Comparison of ENCODE assay signal across 17 cellular contexts in the genomic region with DNA sequence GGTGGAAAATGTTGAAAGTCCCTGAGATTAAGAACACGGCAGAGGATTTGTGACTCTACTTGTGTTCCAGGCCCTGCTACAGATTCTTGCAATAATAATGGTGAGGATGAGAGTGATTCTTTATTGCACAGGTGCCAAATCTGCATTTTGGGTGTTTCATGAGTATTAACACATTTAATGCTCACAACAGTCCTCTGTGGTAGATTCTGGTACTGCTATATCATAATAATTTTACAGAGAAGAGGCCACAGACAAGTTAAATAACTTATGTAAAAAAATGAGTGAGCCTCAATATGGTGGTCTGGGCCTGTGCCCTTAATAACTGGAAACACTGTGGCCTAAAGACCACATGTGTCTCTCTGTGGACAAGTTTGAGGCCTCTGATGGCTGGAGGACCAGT.
DNase-seq lines count a peak whose midpoint lies in the region; ATAC-seq and TF ChIP-seq lines count a peak whose summit lies in the region.
"Had no signal": no experiment of that assay in that cellular context is flagged by ENCODE, and none has a peak within 500 bp of the region (broad histone marks: within the 10 kb centered on the region; RNA-seq: fewer than 3 reads in every experiment).

No MANE protein-coding gene starts in this region.

- no peak for DNase-seq in HFFc6
- DNase-seq in NAMALWA (ENCODE audit: low spot score) = peak; percentile 16
- DNase-seq in endodermal cell = no peak
- no peak for DNase-seq in mesenchymal stem cell
- no peak for DNase-seq in NCI-H526 (lab: John Stamatoyannopoulos, UW)
- DNase-seq in SKM-1 (lab: John Stamatoyannopoulos, UW; ENCODE audit: unreplicated experiment) = no peak
- DNase-seq in left lung = no peak
- DNase-seq in NCI-H345 treated with DMSO at 0.1 percent for 48 hours (lab: John Stamatoyannopoulos, UW; ENCODE audit: unreplicated experiment) = no peak
- DNase-seq: C1 segment of cervical spinal cord; Calu3; CD4-positive, alpha-beta memory T cell; COR-L47; DMS53; DMS79 treated with DMSO at 0.1 percent for 48 hours; GF-D8; GOT3 had no signal

- ATAC-seq in left lung = no peak

- H3K4me1 ChIP-seq in endodermal cell (ENCODE audit: control insufficient read depth, insufficient read depth, low read length) = no peaks in the 10 kb centered on the region
- H3K4me1 ChIP-seq in mesenchymal stem cell (ENCODE audit: control insufficient read depth, insufficient read depth, low read depth, low read length) = no peaks in the 10 kb centered on the region
- H3K4me1 ChIP-seq in left lung = no peaks in the 10 kb centered on the region

- H3K4me3 ChIP-seq in endodermal cell (ENCODE audit: low read length) (no peak overlapping the region), mesenchymal stem cell (ENCODE audit: insufficient read depth in 1 of 2, low read depth in 1 of 2, low read length in 2 of 2) (no peak overlapping the region), left lung (no peak overlapping the region)
- H3K4me3 ChIP-seq: HAP-1 had no signal

- H2AFZ ChIP-seq in mesenchymal stem cell (ENCODE audit: low read depth, low read length) = no peak overlapping the region

- H3K9me3 ChIP-seq in endodermal cell (ENCODE audit: control insufficient read depth, low read length) (no peaks in the 10 kb centered on the region), mesenchymal stem cell (ENCODE audit: control insufficient read depth, low read length) (no peaks in the 10 kb centered on the region), left lung (no peaks in the 10 kb centered on the region)
- H3K9me3 ChIP-seq: HAP-1 had no signal

- H2BK120ac ChIP-seq in mesenchymal stem cell (ENCODE audit: low read depth, low read length) = no peak overlapping the region

- no peak overlapping the region for H4K91ac ChIP-seq in mesenchymal stem cell (ENCODE audit: low read length)

- peak overlapping the region; percentile 93 for H2AK5ac ChIP-seq in mesenchymal stem cell (ENCODE audit: low read length, severe bottlenecking)

- no peak overlapping the region for H3K4me3 Mint-ChIP-seq in HFFc6
- H3K4me3 Mint-ChIP-seq in endodermal cell = no peak overlapping the region
- H3K4me3 Mint-ChIP-seq: CD4-positive, alpha-beta memory T cell had no signal

- H3K23ac ChIP-seq in mesenchymal stem cell (ENCODE audit: low read length in 2 of 2) = no peak overlapping the region

- intact Hi-C loops in left lung (cut with DNase I) = no loop called here

- no peak overlapping the region for H3K18ac ChIP-seq in mesenchymal stem cell (ENCODE audit: low read depth in 1 of 2, low read length in 2 of 2)

- peak; percentile 34; the same call in 1 of the 2 replicates for TF ChIP-seq CTCF in HFFc6 (IDR thresholded peaks at IDR 0.05)
- peak; percentile 15 for TF ChIP-seq CTCF in endodermal cell (conservative IDR thresholded peaks at IDR 0.05)
- TF ChIP-seq CTCF in left lung (IDR thresholded peaks at IDR 0.05) = no peak

- no peak overlapping the region for H3K27ac ChIP-seq in endodermal cell (ENCODE audit: low read depth, low read length)
- no peak overlapping the region for H3K27ac ChIP-seq in mesenchymal stem cell (ENCODE audit: low read length, poor library complexity, severe bottlenecking)
- no peak overlapping the region for H3K27ac ChIP-seq in left lung

- no peaks in the 10 kb centered on the region for H3K36me3 Mint-ChIP-seq in HFFc6 (ENCODE audit: low read depth)
- no peaks in the 10 kb centered on the region for H3K36me3 Mint-ChIP-seq in endodermal cell (ENCODE audit: low read depth)
- H3K36me3 Mint-ChIP-seq: CD4-positive, alpha-beta memory T cell had no signal

- H2BK15ac ChIP-seq in mesenchymal stem cell (ENCODE audit: low read depth, poor library complexity, severe bottlenecking) = no peak overlapping the region

- no peak overlapping the region for H4K8ac ChIP-seq in mesenchymal stem cell (ENCODE audit: low read length)

- H3K79me1 ChIP-seq in mesenchymal stem cell (replicated peaks; ENCODE audit: low read length, poor library complexity, severe bottlenecking) = no peaks in the 10 kb centered on the region

- H3K4ac ChIP-seq in mesenchymal stem cell (ENCODE audit: low read depth in 1 of 2, low read length in 2 of 2) = no peak overlapping the region

- H3K9me3 Mint-ChIP-seq in HFFc6 (no peaks in the 10 kb centered on the region), endodermal cell (no peaks in the 10 kb centered on the region)
- H3K9me3 Mint-ChIP-seq: CD4-positive, alpha-beta memory T cell had no signal

- H3K27me3 ChIP-seq in endodermal cell (ENCODE audit: control insufficient read depth, insufficient read depth, low read length, poor library complexity, severe bottlenecking) (no peaks in the 10 kb centered on the region), mesenchymal stem cell (ENCODE audit: control insufficient read depth in 1 of 2, insufficient read depth in 1 of 2, low read length in 2 of 2) (no peaks in the 10 kb centered on the region), left lung (no peaks in the 10 kb centered on the region)

- H3K36me3 ChIP-seq in endodermal cell (ENCODE audit: control insufficient read depth, insufficient read depth, low read length) (no peaks in the 10 kb centered on the region), mesenchymal stem cell (ENCODE audit: control insufficient read depth in 1 of 2, insufficient read depth in 2 of 2, low read depth in 1 of 2, low read length in 2 of 2) (no peaks in the 10 kb centered on the region), left lung (no peaks in the 10 kb centered on the region)
- H3K36me3 ChIP-seq: HAP-1 had no signal

- no peak overlapping the region for H2BK5ac ChIP-seq in mesenchymal stem cell (ENCODE audit: low read depth, low read length, poor library complexity, severe bottlenecking)

- no peak overlapping the region for H3K14ac ChIP-seq in mesenchymal stem cell (ENCODE audit: low read length in 2 of 2)

- no peaks in the 10 kb centered on the region for H3K27me3 Mint-ChIP-seq in HFFc6 (ENCODE audit: insufficient read depth)
- H3K27me3 Mint-ChIP-seq in endodermal cell (ENCODE audit: insufficient read depth) = no peaks in the 10 kb centered on the region

- H3K9ac ChIP-seq in endodermal cell (ENCODE audit: extremely low read depth, low read length, poor library complexity, severe bottlenecking) (no peak overlapping the region), mesenchymal stem cell (ENCODE audit: low read length) (no peak overlapping the region)

- H3K4me1 Mint-ChIP-seq in HFFc6 (ENCODE audit: low read depth) = peaks cover 6% of the 10 kb centered on the region
- no peaks in the 10 kb centered on the region for H3K4me1 Mint-ChIP-seq in endodermal cell
- H3K4me1 Mint-ChIP-seq: CD4-positive, alpha-beta memory T cell had no signal

- H3K27ac Mint-ChIP-seq in HFFc6 = no peak overlapping the region
- H3K27ac Mint-ChIP-seq in endodermal cell = no peak overlapping the region
- H3K27ac Mint-ChIP-seq: CD4-positive, alpha-beta memory T cell had no signal

- no peak overlapping the region for H2BK12ac ChIP-seq in mesenchymal stem cell (ENCODE audit: low read length in 2 of 2)

- 93% methylated on average over 1 of the region's 1 CpG; no CpG with 5 or more reads in 1 of the 2 experiments for WGBS in endodermal cell (ENCODE audit: insufficient coverage in 1 of 2, insufficient read length in 1 of 2), 2 experiments
- 100% methylated on average over 1 of the region's 1 CpG for WGBS in mesenchymal stem cell

- H3K4me2 ChIP-seq in mesenchymal stem cell (ENCODE audit: low read length, poor library complexity, severe bottlenecking) = no peak overlapping the region

Comparison
In these comparisons a context has a peak if more than half of its experiments do, and no peak if none do; other contexts are left out.
1. CTCF ChIP-seq: peak in HFFc6 (single experiment) and endodermal cell (single experiment); none in left lung (0 of 2).